Comparison of ENCODE assay signal across 23 cellular contexts in the genomic region with DNA sequence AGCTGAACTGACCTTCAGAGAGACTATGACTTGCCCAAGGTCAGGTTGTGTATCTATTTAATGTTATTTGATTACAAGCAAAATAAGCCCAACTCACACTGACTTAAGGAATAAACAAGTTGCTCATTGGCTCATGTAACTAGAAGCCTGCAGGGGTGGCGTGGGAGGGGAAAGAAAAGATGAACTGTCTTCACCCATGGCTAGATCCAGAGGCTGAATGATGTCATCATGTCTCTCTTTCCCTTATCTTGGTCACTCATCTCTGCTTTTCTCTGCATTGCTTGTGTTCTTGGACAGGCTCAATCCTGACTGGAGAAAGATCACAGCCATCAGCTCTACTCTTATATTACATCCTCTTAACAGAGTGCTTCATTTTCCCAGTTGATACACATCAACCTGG.
DNase-seq lines count a peak whose midpoint lies in the region; ATAC-seq, FAIRE-seq and TF ChIP-seq lines count a peak whose summit lies in the region.
"Had no signal": no experiment of that assay in that cellular context is flagged by ENCODE, and none has a peak within 500 bp of the region (broad histone marks: within the 10 kb centered on the region; RNA-seq: fewer than 3 reads in every experiment).

No MANE protein-coding gene starts in this region.

- no peak for ATAC-seq in K562
- no peak for ATAC-seq in HG03520 (IDR thresholded peaks at IDR 0.05; ENCODE audit: unreplicated experiment)

- intact Hi-C loops in K562 (cut with micrococcal nuclease): no loop called here

- no peak overlapping the region for H3K4me3 ChIP-seq in K562
- H3K4me3 ChIP-seq: lung, ovary, transverse colon had no signal

- H2AFZ ChIP-seq in K562 (ENCODE audit: low read depth, low read length): no peak overlapping the region

- no peaks in the 10 kb centered on the region for H3K4me1 ChIP-seq in K562 (replicated peaks in 1 of 2; ENCODE audit: control insufficient read depth in 2 of 2, insufficient read depth in 2 of 2, low read length in 2 of 2)
- H3K4me1 ChIP-seq: BE2C, transverse colon had no signal

- in situ Hi-C loops in K562 (cut with MboI): no loop called here

- FAIRE-seq in K562 (lab: Jason Lieb, UNC) (no peak), D721Med (lab: Jason Lieb, UNC) (no peak)

- no peak for TF ChIP-seq CTCF in K562 (IDR thresholded peaks at IDR 0.05 in 2 of 3, conservative IDR thresholded peaks at IDR 0.05 in 1 of 3; ENCODE audit: insufficient read depth in 2 of 3, low read depth in 1 of 3, low read length in 3 of 3)
- TF ChIP-seq CTCF in D721Med (IDR thresholded peaks at IDR 0.05; ENCODE audit: insufficient read depth, missing control alignments): no peak

- CTCF ChIA-PET in K562 (lab: Yijun Ruan, JAX; ENCODE audit: low intra/inter-chr PET ratio): no interaction called here

- no peak overlapping the region for H3K9ac ChIP-seq in K562 (ENCODE audit: insufficient read depth in 1 of 2, low read depth in 2 of 2, low read length in 2 of 2)

- no peak for TF ChIP-seq EP300 in K562 (IDR thresholded peaks at IDR 0.05; ENCODE audit: low read length)

- no peaks in the 10 kb centered on the region for H3K9me1 ChIP-seq in K562 (ENCODE audit: control insufficient read depth, insufficient read depth, low read length)

- no peaks in the 10 kb centered on the region for H3K36me3 ChIP-seq in K562 (ENCODE audit: control insufficient read depth, insufficient read depth, low read length)
- H3K36me3 ChIP-seq: BE2C, ovary, transverse colon had no signal

- WGBS in K562 (ENCODE audit: insufficient coverage, low coverage, missing lambda C conversion rate): 0% methylated on average over 1 of the region's 1 CpG

- POLR2A ChIA-PET in K562 (lab: Yijun Ruan, JAX): no interaction called here

- no peak for TF ChIP-seq RAD21 in K562 (CRISPR knock-in tag; conservative IDR thresholded peaks at IDR 0.05 in 1 of 2, IDR thresholded peaks at IDR 0.05 in 1 of 2)

- H3K27ac ChIP-seq in K562 (ENCODE audit: extremely low read depth, low read depth, low read length): no peak overlapping the region
- H3K27ac ChIP-seq: ovary, transverse colon had no signal

- TF ChIP-seq POLR2A in K562 (conservative IDR thresholded peaks at IDR 0.05): no peak

- H3K79me2 ChIP-seq in K562 (ENCODE audit: control insufficient read depth, insufficient read depth, low read length): no peaks in the 10 kb centered on the region

- no peak overlapping the region for H3K4me2 ChIP-seq in K562 (ENCODE audit: insufficient read depth, low read length)

- no peaks in the 10 kb centered on the region for H3K9me3 ChIP-seq in K562 (replicated peaks; ENCODE audit: control insufficient read depth, insufficient read depth, low read depth, low read length)
- H3K9me3 ChIP-seq: BE2C, ovary, transverse colon had no signal

- H3K27me3 ChIP-seq in K562 (ENCODE audit: control insufficient read depth in 2 of 2, insufficient read depth in 2 of 2, low read length in 2 of 2): no peaks in the 10 kb centered on the region
- H3K27me3 ChIP-seq: BE2C, ovary, transverse colon had no signal

- H4K20me1 ChIP-seq in K562 (replicated peaks; ENCODE audit: control insufficient read depth, insufficient read depth, low read length): no peaks in the 10 kb centered on the region

- no TSS peak for BruUV-seq in K562 (replicated peaks; lab: Mats Ljungman, UMichigan)

- DNase-seq in EH (ENCODE audit: low read depth) (peak; percentile 71), M059J (ENCODE audit: low read depth) (peak; percentile 32), K562 (ENCODE audit: extremely low read depth in 1 of 4, low spot score in 3 of 4) (no peak), left kidney (ENCODE audit: low read depth, low spot score) (peak; percentile 66), D721Med (ENCODE audit: insufficient read length, low spot score) (no peak), dermis blood vessel endothelial cell (no peak)
- no peak for DNase-seq in NK-92 treated with Interleukin-12 subunit alpha and Interleukin-12 subunit beta, amount 100 ng/mL, for 24 hours (lab: John Stamatoyannopoulos, UW)
- DNase-seq: ACHN; activated CD4-positive, alpha-beta T cell treated with anti-CD3 and anti-CD28 coated beads, Interleukin-2, amount 10 ng/mL, durations not matched to agents 24 days and 14 days; activated gamma-delta T cell; activated T-cell treated with anti-CD3 and anti-CD28 coated beads, Interleukin-2, amount 50 U/mL, for 1 hour; BE2C; DMS79; NCI-H1436 treated with DMSO at 0.1 percent for 48 hours; NCI-H2171; NCI-H524; ovary; retina; SIG-M5; stimulated activated CD4-positive, alpha-beta T cell treated with anti-CD3 and anti-CD28 coated beads, Interleukin-2, amount 100 ng/mL, for 24 hours; transverse colon had no signal

TF ChIP-seq in K562, 482 proteins besides CTCF, POLR2A, EP300 and RAD21:
- TF ChIP-seq RBM15 (IDR thresholded peaks at IDR 0.05; ENCODE audit: insufficient read depth, low read length): no peak
- no peak for TF ChIP-seq SMARCC2 (IDR thresholded peaks at IDR 0.05; ENCODE audit: low read depth)
- no peak for TF ChIP-seq MECOM (CRISPR knock-in tag; IDR thresholded peaks at IDR 0.05)
- no peak for TF ChIP-seq PURB (CRISPR knock-in tag; IDR thresholded peaks at IDR 0.05; ENCODE audit: low read depth)
- no peak for TF ChIP-seq NFATC3 (IDR thresholded peaks at IDR 0.05)
- TF ChIP-seq, protein P1, sequence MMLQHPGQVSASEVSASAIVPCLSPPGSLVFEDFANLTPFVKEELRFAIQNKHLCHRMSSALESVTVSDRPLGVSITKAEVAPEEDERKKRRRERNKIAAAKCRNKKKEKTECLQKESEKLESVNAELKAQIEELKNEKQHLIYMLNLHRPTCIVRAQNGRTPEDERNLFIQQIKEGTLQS (IDR thresholded peaks at IDR 0.05): 0 out of 2 replicates have a peak, but pooled peaks have one; percentile 15
- TF ChIP-seq, protein P1 (CRISPR knock-in tag; conservative IDR thresholded peaks at IDR 0.05): no peak
- TF ChIP-seq, protein P2, sequence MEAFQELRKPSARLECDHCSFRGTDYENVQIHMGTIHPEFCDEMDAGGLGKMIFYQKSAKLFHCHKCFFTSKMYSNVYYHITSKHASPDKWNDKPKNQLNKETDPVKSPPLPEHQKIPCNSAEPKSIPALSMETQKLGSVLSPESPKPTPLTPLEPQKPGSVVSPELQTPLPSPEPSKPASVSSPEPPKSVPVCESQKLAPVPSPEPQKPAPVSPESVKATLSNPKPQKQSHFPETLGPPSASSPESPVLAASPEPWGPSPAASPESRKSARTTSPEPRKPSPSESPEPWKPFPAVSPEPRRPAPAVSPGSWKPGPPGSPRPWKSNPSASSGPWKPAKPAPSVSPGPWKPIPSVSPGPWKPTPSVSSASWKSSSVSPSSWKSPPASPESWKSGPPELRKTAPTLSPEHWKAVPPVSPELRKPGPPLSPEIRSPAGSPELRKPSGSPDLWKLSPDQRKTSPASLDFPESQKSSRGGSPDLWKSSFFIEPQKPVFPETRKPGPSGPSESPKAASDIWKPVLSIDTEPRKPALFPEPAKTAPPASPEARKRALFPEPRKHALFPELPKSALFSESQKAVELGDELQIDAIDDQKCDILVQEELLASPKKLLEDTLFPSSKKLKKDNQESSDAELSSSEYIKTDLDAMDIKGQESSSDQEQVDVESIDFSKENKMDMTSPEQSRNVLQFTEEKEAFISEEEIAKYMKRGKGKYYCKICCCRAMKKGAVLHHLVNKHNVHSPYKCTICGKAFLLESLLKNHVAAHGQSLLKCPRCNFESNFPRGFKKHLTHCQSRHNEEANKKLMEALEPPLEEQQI (IDR thresholded peaks at IDR 0.05): no peak
- TF ChIP-seq MAFF (IDR thresholded peaks at IDR 0.05; ENCODE audit: low read length): no peak

Comparison
In these comparisons a context has a peak if more than half of its experiments do, and no peak if none do; other contexts are left out.
1. DNase-seq: peak in EH (single experiment), M059J (single experiment) and left kidney (single experiment); none in K562 (0 of 4), D721Med (single experiment), dermis blood vessel endothelial cell (single experiment) and NK-92 treated with Interleukin-12 subunit alpha and Interleukin-12 subunit beta, amount 100 ng/mL, for 24 hours (single experiment).